Comparison of ENCODE assay signal across 8 cellular contexts in the genomic region with DNA sequence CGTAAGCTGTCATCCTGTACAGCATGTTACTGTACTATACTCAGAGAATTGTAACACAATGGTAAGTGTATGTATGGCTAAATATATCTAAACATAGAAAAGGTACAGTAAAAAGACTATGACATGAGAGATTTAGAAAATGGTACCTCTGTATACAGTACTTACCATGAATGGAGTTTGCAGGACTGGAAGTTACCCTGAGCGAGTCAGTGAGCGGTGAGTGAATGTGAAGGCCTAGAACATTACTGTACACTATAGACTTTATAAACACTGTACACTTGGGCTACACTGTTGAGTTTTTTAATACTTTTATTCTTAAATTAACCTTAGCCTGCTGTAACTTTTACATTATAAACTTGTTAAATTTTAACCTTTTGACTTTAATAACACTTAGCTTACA.
DNase-seq lines count a peak whose midpoint lies in the region; ATAC-seq and TF ChIP-seq lines count a peak whose summit lies in the region.

No MANE protein-coding gene starts in this region.

- peak overlapping the region; percentile 98 for H3K4me2 ChIP-seq in OCI-LY1 (ENCODE audit: low read length)

- H3K9me2 ChIP-seq in OCI-LY1 (ENCODE audit: low read depth, low read length), result no peaks in the 10 kb centered on the region

- H3K9me3 ChIP-seq in OCI-LY1 (ENCODE audit: low read length) (no peaks in the 10 kb centered on the region), endocrine pancreas (ENCODE audit: control insufficient read depth, low read length) (no peaks in the 10 kb centered on the region), neutrophil (no peaks in the 10 kb centered on the region)

- H3K4me1 ChIP-seq in OCI-LY1 (ENCODE audit: insufficient read depth, low read length, severe bottlenecking) (peaks cover 26% of the 10 kb centered on the region), endocrine pancreas (ENCODE audit: control insufficient read depth, insufficient read depth, low read length) (peaks cover 14% of the 10 kb centered on the region), neutrophil (ENCODE audit: control insufficient read depth in 1 of 2, insufficient read depth in 1 of 2, low read depth in 1 of 2, low read length in 1 of 2) (peaks cover 17 to 18% of the 10 kb centered on the region in 2 experiments)

- no peak overlapping the region for H3K27ac ChIP-seq in OCI-LY1 (ENCODE audit: low read depth, low read length, poor library complexity, severe bottlenecking)
- peak overlapping the region; percentile 90 for H3K27ac ChIP-seq in neutrophil

- TF ChIP-seq CTCF in OCI-LY1 (IDR thresholded peaks at IDR 0.05; ENCODE audit: low read length) (no peak), neutrophil (IDR thresholded peaks at IDR 0.05) (no peak)

- no peak overlapping the region for H2AFZ ChIP-seq in OCI-LY1 (ENCODE audit: low read length)

- H3K36me3 ChIP-seq in OCI-LY1 (ENCODE audit: insufficient read depth, low read length) (peaks cover 52% of the 10 kb centered on the region), endocrine pancreas (ENCODE audit: control insufficient read depth, insufficient read depth, low read length) (no peaks in the 10 kb centered on the region), neutrophil (peaks cover 25% of the 10 kb centered on the region)

- H3K9ac ChIP-seq in OCI-LY1 (ENCODE audit: low read length), result peak overlapping the region; percentile 89
- H3K9ac ChIP-seq in endocrine pancreas (ENCODE audit: control insufficient read depth, insufficient read depth, low read length), result peak overlapping the region; percentile 56

- H3K79me2 ChIP-seq in OCI-LY1 (ENCODE audit: insufficient read depth, low read length), result peaks cover 37% of the 10 kb centered on the region

- H3K27me3 ChIP-seq in OCI-LY1 (ENCODE audit: insufficient read depth, low read length), result no peaks in the 10 kb centered on the region
- H3K27me3 ChIP-seq in endocrine pancreas (ENCODE audit: control insufficient read depth, insufficient read depth, low read length), result no peaks in the 10 kb centered on the region
- peaks cover 20% of the 10 kb centered on the region for H3K27me3 ChIP-seq in neutrophil

- peak; percentile 43 for DNase-seq in ELR (ENCODE audit: low read depth)
- no peak for DNase-seq in UCSD-AML1 (lab: John Stamatoyannopoulos, UW; ENCODE audit: unreplicated experiment)
- no peak for DNase-seq in NCI-H524 (lab: John Stamatoyannopoulos, UW)
- DNase-seq in middle frontal gyrus (ENCODE audit: extremely low spot score, low spot score), result no peak

- H3K4me3 ChIP-seq in OCI-LY1 (ENCODE audit: low read depth, low read length, poor library complexity, severe bottlenecking), result peak overlapping the region; percentile 84
- H3K4me3 ChIP-seq in endocrine pancreas (ENCODE audit: control insufficient read depth, insufficient read depth, low read length), result peak overlapping the region; percentile 89
- H3K4me3 ChIP-seq in neutrophil (ENCODE audit: low read depth in 1 of 2, low read length in 1 of 2), result no peak overlapping the region

- no peak for ATAC-seq in GM21825 (IDR thresholded peaks at IDR 0.05; ENCODE audit: unreplicated experiment)

- H4K20me1 ChIP-seq in OCI-LY1 (ENCODE audit: insufficient read depth, low read length), result no peaks in the 10 kb centered on the region; the same call in none of the 2 replicates

- no peaks in the 10 kb centered on the region for H3F3A ChIP-seq in OCI-LY1 (ENCODE audit: insufficient read depth, low read length)

Comparison
In these comparisons a context has a peak if more than half of its experiments do, and no peak if none do; other contexts are left out.
1. H3K4me3 ChIP-seq: peak in OCI-LY1 (single experiment) and endocrine pancreas (single experiment); none in neutrophil (0 of 2).